ENCODE assay signal across 14 cellular contexts in the genomic region with DNA sequence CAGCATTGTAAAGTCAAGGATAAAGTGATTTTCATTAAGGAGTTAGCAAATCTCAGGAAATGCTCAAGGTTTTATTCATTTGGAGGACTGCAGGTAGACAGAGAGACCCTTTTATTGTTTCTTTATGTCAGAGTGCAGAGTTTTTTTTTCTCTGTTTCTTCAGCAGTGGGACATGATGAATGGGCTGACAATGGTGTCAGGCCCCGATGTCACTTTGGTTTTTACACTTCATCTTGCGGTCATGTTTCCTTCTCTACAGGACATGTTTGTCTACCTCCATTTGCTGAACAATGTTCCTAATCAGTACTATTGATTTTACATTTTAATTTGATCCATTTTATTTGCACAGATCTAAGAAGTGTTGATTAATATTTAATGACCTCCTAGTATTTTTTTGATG. TPM values are rescaled to one million over a fixed set of nuclear protein-coding genes. Genes with fewer than 3 reads are reported as not detected.
"Had no signal": no experiment of that assay in that cellular context is flagged by ENCODE, and none has a peak within 500 bp of the region (broad histone marks: within the 10 kb centered on the region; RNA-seq: fewer than 3 reads in every experiment).

No MANE protein-coding gene starts in this region.

RNA-seq across cellular contexts. Expression of gene PPIAL4A, which starts 31.4 kb away (rescaled TPM):
- total RNA-seq: activated B cell treated with CpG ODN at 0.5 μM for 24 hours; activated CD4-positive, alpha-beta memory T cell treated with anti-CD3 and anti-CD28 coated beads for 36 hours; activated CD4-positive, alpha-beta memory T cell treated with anti-CD3 and anti-CD28 coated beads, Interleukin-2, amount 10 ng/mL, durations not matched to agents 7 days and 5 days; activated CD4-positive, alpha-beta T cell treated with anti-CD3 and anti-CD28 coated beads for 36 hours; activated CD4-positive, alpha-beta T cell treated with anti-CD3 and anti-CD28 coated beads, Interleukin-2, amount 10 ng/mL, durations not matched to agents 24 days and 14 days; activated CD4-positive, alpha-beta T cell treated with anti-CD3 and anti-CD28 coated beads, Interleukin-2, amount 10 ng/mL, durations not matched to agents 7 days and 5 days; activated CD8-positive, alpha-beta memory T cell treated with anti-CD3 and anti-CD28 coated beads for 36 hours; activated CD8-positive, alpha-beta T cell treated with anti-CD3 and anti-CD28 coated beads for 36 hours; activated CD8-positive, alpha-beta T cell treated with anti-CD3 and anti-CD28 coated beads, Interleukin-2, amount 10 ng/mL, durations not matched to agents 7 days and 5 days; T-cell; T-helper 1 cell treated with Interleukin-12 subunit alpha and Interleukin-12 subunit beta and Interleukin-4 antibody, amounts not matched to agents 30 ng/mL and 1 ng/mL, for 36 hours; T-helper 17 cell; T-helper 2 cell treated with Interferon-gamma antibody and Interleukin-4, amounts not matched to agents 100 ng/mL and 5 ng/mL, for 36 hours; WTC11 had no signal
